8 cellular contexts compared by ENCODE assay signal in genomic region chr1:180155202-180155682, GRCh38. TPM values are rescaled to one million over a fixed set of nuclear protein-coding genes. Genes with fewer than 3 reads are reported as not detected.
A peak's percentile ranks its signal among the peaks of the same experiment; 100 is the strongest.
DNase-seq lines count a peak whose midpoint lies in the region; FAIRE-seq and TF ChIP-seq lines count a peak whose summit lies in the region.

No MANE protein-coding gene starts in this region.

- no peak for TF ChIP-seq POLR2A in GM12891 (IDR thresholded peaks at IDR 0.05; ENCODE audit: low read depth, low read length)

- peak overlapping the region; percentile 86 to 92 (median 89) for H3K4me3 Mint-ChIP-seq in immature natural killer cell

- no peak for FAIRE-seq in GM12891 (lab: Jason Lieb, UNC)

- DNase-seq in NCI-H1092 treated with DMSO at 0.1 percent for 48 hours (lab: John Stamatoyannopoulos, UW) (peak; percentile 33), NCI-H1092 (lab: John Stamatoyannopoulos, UW) (no peak), NCI-H2171 treated with DMSO at 0.1 percent for 48 hours (lab: John Stamatoyannopoulos, UW) (peak; percentile 50), astrocyte of the hippocampus (ENCODE audit: low read depth, low spot score) (peak; percentile 47), immature natural killer cell (no peak), SIG-M5 (lab: John Stamatoyannopoulos, UW) (no peak), GM12891 (ENCODE audit: insufficient read length, low spot score) (no peak)
- DNase-seq in stimulated activated CD4-positive, alpha-beta T cell treated with anti-CD3 and anti-CD28 coated beads, Interleukin-2, amount 100 ng/mL, for 4 hours (ENCODE audit: low read depth) = peak; percentile 13

- no peaks in the 10 kb centered on the region for H3K36me3 Mint-ChIP-seq in immature natural killer cell

- H3K4me1 Mint-ChIP-seq in immature natural killer cell = peaks cover 23 to 36% of the 10 kb centered on the region in 2 donors

- peak overlapping the region; percentile 78 to 93 (median 86) for H3K27ac Mint-ChIP-seq in immature natural killer cell

- no peaks in the 10 kb centered on the region for H3K9me3 Mint-ChIP-seq in immature natural killer cell

- peaks cover 5 to 20% (median 8%) of the 10 kb centered on the region in 3 donors for H3K27me3 Mint-ChIP-seq in immature natural killer cell (ENCODE audit: low read depth in 3 of 3)

TF ChIP-seq in GM12891, 5 proteins besides CTCF, POLR2A, EP300 and RAD21:
- no peak for TF ChIP-seq POLR2AphosphoS5 (IDR thresholded peaks at IDR 0.05; ENCODE audit: low read depth, low read length)
- no peak for TF ChIP-seq POU2F2 (IDR thresholded peaks at IDR 0.05; ENCODE audit: low read depth, low read length)
- TF ChIP-seq TAF1 (IDR thresholded peaks at IDR 0.05; ENCODE audit: low read depth, low read length) = no peak
- no peak for TF ChIP-seq SPI1 (IDR thresholded peaks at IDR 0.05; ENCODE audit: low read depth, low read length)
- no peak for TF ChIP-seq PAX5 (IDR thresholded peaks at IDR 0.05; ENCODE audit: insufficient read depth, low read length, severe bottlenecking)

RNA-seq across cellular contexts. Expression of gene QSOX1, which starts 0.6 kb away (rescaled TPM):
- polyA plus RNA-seq in immature natural killer cell = 10 to 100 TPM; 14.7 to 18.7 (median 15.8) TPM
- 26.0 TPM for polyA plus RNA-seq in GM12891 (2012; ENCODE audit: low read depth, missing spikeins)

Comparison
In these comparisons a context has a peak if more than half of its experiments do, and no peak if none do; other contexts are left out.
1. DNase-seq: peak in NCI-H1092 treated with DMSO at 0.1 percent for 48 hours (single experiment), NCI-H2171 treated with DMSO at 0.1 percent for 48 hours (single experiment), astrocyte of the hippocampus (single experiment) and stimulated activated CD4-positive, alpha-beta T cell treated with anti-CD3 and anti-CD28 coated beads, Interleukin-2, amount 100 ng/mL, for 4 hours (single experiment); none in NCI-H1092 (single experiment), immature natural killer cell (0 of 3), SIG-M5 (single experiment) and GM12891 (single experiment).